Comparison of ENCODE assay signal across 20 cellular contexts in the genomic region with DNA sequence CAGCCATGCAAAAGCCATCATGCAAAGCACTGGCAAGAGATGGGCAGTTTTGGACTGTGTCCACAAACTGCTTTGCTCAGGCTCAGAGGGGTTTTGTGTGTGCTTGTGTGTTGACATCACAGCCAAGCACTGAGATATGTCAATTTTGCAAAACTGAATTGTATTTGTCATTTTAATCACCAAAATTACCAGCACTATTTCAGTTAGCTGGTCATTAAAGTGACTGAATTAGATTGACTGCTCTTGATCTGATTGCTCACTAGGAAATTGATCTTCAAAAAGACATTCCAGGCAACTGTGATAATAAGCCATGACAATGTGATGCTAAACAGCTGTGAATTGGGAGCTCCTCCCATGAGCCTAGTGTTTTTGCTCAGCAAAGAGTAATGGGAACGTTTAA.
"Had no signal": no experiment of that assay in that cellular context is flagged by ENCODE, and none has a peak within 500 bp of the region (broad histone marks: within the 10 kb centered on the region; RNA-seq: fewer than 3 reads in every experiment).

No MANE protein-coding gene starts in this region.

- DNase-seq: activated CD4-positive, CD25-positive, alpha-beta regulatory T cell treated with anti-CD3 and anti-CD28 coated beads, Interleukin-2, amount 50 U/mL, for 72 hours; activated naive CD4-positive, alpha-beta T cell; activated T-cell treated with anti-CD3 and anti-CD28 coated beads for 4 hours; dermis blood vessel endothelial cell; effector memory CD8-positive, alpha-beta T cell; gastrocnemius medialis; islet precursor cell; left lung; mammary epithelial cell; mucosa of descending colon; naive thymus-derived CD4-positive, alpha-beta T cell; stimulated activated CD4-positive, alpha-beta T cell treated with anti-CD3 and anti-CD28 coated beads, Interleukin-15, amount 100 ng/mL, for 24 hours; stimulated activated CD4-positive, alpha-beta T cell treated with anti-CD3 and anti-CD28 coated beads, Interleukin-4, amount 100 ng/mL, for 1 hour; stimulated activated naive B cell treated with anti-CD40 and anti-IgM and Interleukin-4, amounts not matched to agents 10 μg/mL and 1 μg/mL and 100 μg/mL, for 72 hours; T1000; thyroid gland had no signal

- H3K27ac ChIP-seq: breast epithelium, epithelial cell of prostate, gastrocnemius medialis, left lung, right atrium auricular region, skin epidermis, thyroid gland had no signal

- H3K27me3 ChIP-seq: breast epithelium, gastrocnemius medialis, left lung, right atrium auricular region, thyroid gland had no signal

- H3K9me3 ChIP-seq: breast epithelium, gastrocnemius medialis, thyroid gland had no signal

- H3K4me1 ChIP-seq: breast epithelium, gastrocnemius medialis, left lung, right atrium auricular region, thyroid gland had no signal

- H3K4me3 ChIP-seq: breast epithelium, gastrocnemius medialis, left lung, mucosa of descending colon, right atrium auricular region, skin epidermis, thyroid gland had no signal

- ATAC-seq: effector memory CD8-positive, alpha-beta T cell; gastrocnemius medialis; left lung; mucosa of descending colon; naive thymus-derived CD4-positive, alpha-beta T cell; stimulated activated naive B cell treated with anti-CD40 and anti-IgM and Interleukin-4, amounts not matched to agents 10 μg/mL and 1 μg/mL and 100 μg/mL, for 72 hours had no signal

- H3K36me3 ChIP-seq: breast epithelium, gastrocnemius medialis, left lung, right atrium auricular region, thyroid gland had no signal
